Comparison of ENCODE assay signal across 10 cellular contexts in genomic region chr12:27555928-27556778, GRCh38. TPM values are rescaled to one million over a fixed set of nuclear protein-coding genes. Genes with fewer than 3 reads are reported as not detected.
DNase-seq lines count a peak whose midpoint lies in the region; ATAC-seq and TF ChIP-seq lines count a peak whose summit lies in the region.
"Had no signal": no experiment of that assay in that cellular context is flagged by ENCODE, and none has a peak within 500 bp of the region (broad histone marks: within the 10 kb centered on the region; RNA-seq: fewer than 3 reads in every experiment).

No MANE protein-coding gene starts in this region.

- H3K36me3 ChIP-seq in smooth muscle cell (ENCODE audit: low read depth) (no peaks in the 10 kb centered on the region), body of pancreas (replicated peaks in 1 of 2; ENCODE audit: insufficient read depth in 1 of 2, low read depth in 2 of 2) (no peaks in the 10 kb centered on the region)

- H3K9me3 ChIP-seq in smooth muscle cell (replicated peaks; ENCODE audit: low read depth) = no peaks in the 10 kb centered on the region
- H3K9me3 ChIP-seq in body of pancreas = no peaks in the 10 kb centered on the region

- peaks cover 40% of the 10 kb centered on the region for H3K4me1 ChIP-seq in smooth muscle cell (ENCODE audit: low read depth)
- peaks cover 25% of the 10 kb centered on the region for H3K4me1 ChIP-seq in body of pancreas

- H3K27ac Mint-ChIP-seq in activated T-helper 1 cell treated with anti-CD3 and anti-CD28 coated beads, Interleukin-12 subunit alpha, Interleukin-12 subunit beta, Interleukin-2, Interleukin-4 antibody, amounts not matched to agents 30 ng/mL and 10 ng/mL and 1 ng/mL, durations not matched to agents 14 hours and 24 hours and 36 hours = no peak overlapping the region

- H3K27ac ChIP-seq in smooth muscle cell (ENCODE audit: low read depth) (peak overlapping the region; percentile 88), body of pancreas (peak overlapping the region in 2 of 4 donors; percentile 52 to 71)

- H3K9me3 Mint-ChIP-seq in activated T-helper 1 cell treated with anti-CD3 and anti-CD28 coated beads, Interleukin-12 subunit alpha, Interleukin-12 subunit beta, Interleukin-2, Interleukin-4 antibody, amounts not matched to agents 30 ng/mL and 10 ng/mL and 1 ng/mL, durations not matched to agents 14 hours and 24 hours and 36 hours = no peaks in the 10 kb centered on the region

- WGBS in smooth muscle cell (ENCODE audit: low lambda C conversion rate) = 50% methylated on average over 6 of the region's 6 CpGs
- 22 to 37% methylated on average over 6 of the region's 6 CpGs for WGBS in body of pancreas, 2 donors

- TF ChIP-seq CTCF in smooth muscle cell (IDR thresholded peaks at IDR 0.05; ENCODE audit: borderline replicate concordance, insufficient read depth, poor library complexity, severe bottlenecking) (no peak), body of pancreas (IDR thresholded peaks at IDR 0.05) (no peak)

- no peak for TF ChIP-seq POLR2A in body of pancreas (IDR thresholded peaks at IDR 0.05)

- peaks cover 42% of the 10 kb centered on the region for H3K4me1 Mint-ChIP-seq in activated T-helper 1 cell treated with anti-CD3 and anti-CD28 coated beads, Interleukin-12 subunit alpha, Interleukin-12 subunit beta, Interleukin-2, Interleukin-4 antibody, amounts not matched to agents 30 ng/mL and 10 ng/mL and 1 ng/mL, durations not matched to agents 14 hours and 24 hours and 36 hours (ENCODE audit: low read depth)

- H2AFZ ChIP-seq in smooth muscle cell (ENCODE audit: low read depth) = no peak overlapping the region

- intact Hi-C loops in activated T-helper 1 cell treated with anti-CD3 and anti-CD28 coated beads, Interleukin-12 subunit alpha, Interleukin-12 subunit beta, Interleukin-2, Interleukin-4 antibody, amounts not matched to agents 30 ng/mL and 10 ng/mL and 1 ng/mL, durations not matched to agents 14 hours and 24 hours and 36 hours (cut with micrococcal nuclease) = loop anchor here (1.0 to 5.0 kb wide), 3 partner anchors 22 to 96 kb away; no protein-coding TSS in a partner anchor
- intact Hi-C loops in body of pancreas (cut with DNase I) = no loop called here

- H3K27me3 Mint-ChIP-seq in activated T-helper 1 cell treated with anti-CD3 and anti-CD28 coated beads, Interleukin-12 subunit alpha, Interleukin-12 subunit beta, Interleukin-2, Interleukin-4 antibody, amounts not matched to agents 30 ng/mL and 10 ng/mL and 1 ng/mL, durations not matched to agents 14 hours and 24 hours and 36 hours (ENCODE audit: insufficient read depth) = peaks cover 7% of the 10 kb centered on the region

- H3K79me2 ChIP-seq in smooth muscle cell (ENCODE audit: low read depth) = peaks cover 92% of the 10 kb centered on the region

- H3K4me3 ChIP-seq in smooth muscle cell = no peak overlapping the region
- no peak overlapping the region for H3K4me3 ChIP-seq in body of pancreas

- no peaks in the 10 kb centered on the region for H3K27me3 ChIP-seq in smooth muscle cell (ENCODE audit: low read depth)
- H3K27me3 ChIP-seq in body of pancreas = no peaks in the 10 kb centered on the region

- H3F3A ChIP-seq in smooth muscle cell (ENCODE audit: low read depth) = peaks cover 40% of the 10 kb centered on the region

- H3K4me3 Mint-ChIP-seq in activated T-helper 1 cell treated with anti-CD3 and anti-CD28 coated beads, Interleukin-12 subunit alpha, Interleukin-12 subunit beta, Interleukin-2, Interleukin-4 antibody, amounts not matched to agents 30 ng/mL and 10 ng/mL and 1 ng/mL, durations not matched to agents 14 hours and 24 hours and 36 hours = no peak overlapping the region

- H3K9ac ChIP-seq in smooth muscle cell (ENCODE audit: low read depth) = no peak overlapping the region

- DNase-seq in SW480 (ENCODE audit: low spot score) (peak; percentile 85), foreskin melanocyte (peak; percentile 44), smooth muscle cell (lab: John Stamatoyannopoulos, UW; ENCODE audit: unreplicated experiment) (no peak), body of pancreas (no peak), NCI-H187 (lab: John Stamatoyannopoulos, UW) (no peak)
- no peak for DNase-seq in activated T-helper 1 cell treated with anti-CD3 and anti-CD28 coated beads, Interleukin-12 subunit alpha, Interleukin-12 subunit beta, Interleukin-2, Interleukin-4 antibody, amounts not matched to agents 30 ng/mL and 10 ng/mL and 1 ng/mL, durations not matched to agents 14 hours and 24 hours and 36 hours (ENCODE audit: low spot score)
- DNase-seq: kidney glomerular epithelial cell, NCI-H1417 treated with DMSO at 0.1 percent for 48 hours had no signal

- peaks cover 2% of the 10 kb centered on the region for H3K36me3 Mint-ChIP-seq in activated T-helper 1 cell treated with anti-CD3 and anti-CD28 coated beads, Interleukin-12 subunit alpha, Interleukin-12 subunit beta, Interleukin-2, Interleukin-4 antibody, amounts not matched to agents 30 ng/mL and 10 ng/mL and 1 ng/mL, durations not matched to agents 14 hours and 24 hours and 36 hours (ENCODE audit: low read depth)

- H4K20me1 ChIP-seq in smooth muscle cell (ENCODE audit: low read depth) = peaks cover 89% of the 10 kb centered on the region

- peak; percentile 67 for ATAC-seq in GM21723 (IDR thresholded peaks at IDR 0.05; ENCODE audit: unreplicated experiment)
- no peak for ATAC-seq in HG02840 (IDR thresholded peaks at IDR 0.05; ENCODE audit: low FRiP score, unreplicated experiment)
- ATAC-seq in body of pancreas = no peak

- H3K4me2 ChIP-seq in smooth muscle cell = peak overlapping the region; percentile 81

RNA-seq across cellular contexts. Expression of gene PPFIBP1, which starts 32.1 kb away (rescaled TPM):
- 150 and 156 TPM in 2 replicates for total RNA-seq in smooth muscle cell
- polyA plus RNA-seq in smooth muscle cell = 45.7 and 79.1 TPM in 2 replicates
- 53.8 and 55.7 TPM in 2 replicates for total RNA-seq in activated T-helper 1 cell treated with anti-CD3 and anti-CD28 coated beads, Interleukin-12 subunit alpha, Interleukin-12 subunit beta, Interleukin-2, Interleukin-4 antibody, amounts not matched to agents 30 ng/mL and 10 ng/mL and 1 ng/mL, durations not matched to agents 14 hours and 24 hours and 36 hours
- total RNA-seq in body of pancreas = 10 to 100 TPM; 63.9 to 67.5 TPM

Comparison
In these comparisons a context has a peak if more than half of its experiments do, and no peak if none do; other contexts are left out.
1. DNase-seq: peak in SW480 (single experiment) and foreskin melanocyte (single experiment); none in smooth muscle cell (single experiment), activated T-helper 1 cell treated with anti-CD3 and anti-CD28 coated beads, Interleukin-12 subunit alpha, Interleukin-12 subunit beta, Interleukin-2, Interleukin-4 antibody, amounts not matched to agents 30 ng/mL and 10 ng/mL and 1 ng/mL, durations not matched to agents 14 hours and 24 hours and 36 hours (single experiment), body of pancreas (0 of 4) and NCI-H187 (0 of 2).